ENCODE assay signal across 8 cellular contexts in the genomic region with DNA sequence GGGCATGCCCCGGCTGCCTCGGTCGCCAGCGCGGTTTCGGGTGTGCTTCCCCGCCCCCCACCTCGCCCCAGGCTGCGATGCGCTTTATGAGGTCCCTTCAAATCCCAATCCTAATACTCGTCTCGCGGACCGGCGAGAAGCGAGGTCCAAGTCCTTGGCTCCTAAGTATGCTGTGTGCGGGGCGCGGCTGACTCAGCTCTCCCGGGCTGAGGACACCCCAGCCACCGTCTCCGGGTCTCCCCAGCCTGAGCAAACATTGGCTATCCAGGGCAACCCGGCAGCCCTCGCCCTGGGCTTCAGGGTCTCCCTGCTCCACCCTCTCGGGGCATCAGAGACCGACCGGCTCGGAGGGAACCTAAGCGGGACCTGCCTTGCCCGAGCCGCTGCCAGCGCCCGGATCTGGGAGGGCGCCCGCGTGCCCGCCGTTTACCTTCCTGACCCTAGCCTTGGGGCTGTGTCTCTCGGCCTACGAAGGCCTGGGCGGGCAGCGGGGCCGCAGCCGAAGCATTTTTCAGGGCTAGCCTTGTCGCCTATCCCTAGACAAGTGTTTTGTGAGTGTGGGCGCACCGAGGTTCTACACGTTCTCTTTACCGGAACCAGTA. TPM values are rescaled to one million over a fixed set of nuclear protein-coding genes. Genes with fewer than 3 reads are reported as not detected.
A peak's percentile ranks its signal among the peaks of the same experiment; 100 is the strongest.
DNase-seq lines count a peak whose midpoint lies in the region; ATAC-seq and TF ChIP-seq lines count a peak whose summit lies in the region.

No MANE protein-coding gene starts in this region.

- WGBS in esophagus muscularis mucosa: no CpG with 5 or more reads among the region's 49 CpGs
- 0% methylated on average over 3 to 4 of the region's 49 CpGs for WGBS in thyroid gland, 2 donors

- H3K27ac ChIP-seq in CD8-positive, alpha-beta T cell (ENCODE audit: low read depth, low read length): peak overlapping the region; percentile 98
- peak overlapping the region in 3 of 4 donors; percentile 97 to 98 (median 98) for H3K27ac ChIP-seq in esophagus muscularis mucosa (replicated peaks in 1 of 4)
- peak overlapping the region; percentile 64 to 85 (median 85) for H3K27ac ChIP-seq in thyroid gland

- intact Hi-C loops in CD8-positive, alpha-beta T cell (cut with DNase I, micrococcal nuclease): loop anchor here (1.0 to 10.0 kb wide), 13 partner anchors 10 to 1347 kb away; a partner anchor contains a TSS
- intact Hi-C loops in esophagus muscularis mucosa (cut with DNase I): loop anchor here (2.0 to 5.0 kb wide), 3 partner anchors 86 to 106 kb away; no protein-coding TSS in a partner anchor
- intact Hi-C loops in thyroid gland (cut with DNase I): loop anchor here (10.0 kb wide), 1 partner anchor 103 kb away; no protein-coding TSS in a partner anchor

- TF ChIP-seq POLR2A in esophagus muscularis mucosa (IDR thresholded peaks at IDR 0.05; ENCODE audit: low read depth): no peak
- TF ChIP-seq POLR2A in thyroid gland (IDR thresholded peaks at IDR 0.05): no peak

- H3K36me3 ChIP-seq in CD8-positive, alpha-beta T cell (ENCODE audit: insufficient read depth, low read length): peaks cover 28% of the 10 kb centered on the region
- peaks cover 5 to 22% (median 13%) of the 10 kb centered on the region in 4 donors for H3K36me3 ChIP-seq in esophagus muscularis mucosa
- H3K36me3 ChIP-seq in mucosa of stomach (ENCODE audit: control insufficient read depth, insufficient read depth, low read length): peaks cover 5% of the 10 kb centered on the region
- no peaks in the 10 kb centered on the region for H3K36me3 ChIP-seq in thyroid gland

- TF ChIP-seq EP300 in esophagus muscularis mucosa (IDR thresholded peaks at IDR 0.05): no peak

- no peaks in the 10 kb centered on the region for H3K27me3 Mint-ChIP-seq in CD8-positive, alpha-beta T cell (ENCODE audit: low read depth)

- ATAC-seq in CD8-positive, alpha-beta T cell: peak; percentile 9
- ATAC-seq in GM21423 (IDR thresholded peaks at IDR 0.05; ENCODE audit: unreplicated experiment): peak; percentile 22

- DNase-seq in CD8-positive, alpha-beta T cell: peak in 6 of 7 experiments; percentile 24 to 78 (median 54)
- peak; percentile 47 for DNase-seq in NCI-H1694 treated with DMSO at 0.1 percent for 48 hours (lab: John Stamatoyannopoulos, UW)
- DNase-seq in activated CD8-positive, alpha-beta memory T cell treated with anti-CD3 and anti-CD28 coated beads, Interleukin-2, amount 50 U/mL, for 48 hours: peak; percentile 80
- peak; percentile 94 for DNase-seq in esophagus muscularis mucosa (ENCODE audit: extremely low spot score)
- DNase-seq in thyroid gland: peak; percentile 45 to 47
- DNase-seq in effector CD8-positive, alpha-beta T cell (lab: John Stamatoyannopoulos, UW): no peak

- CTCF ChIA-PET in CD8-positive, alpha-beta T cell (lab: Charles Lee): interaction anchor here (1.4 to 2.0 kb wide), 3 partner anchors 8 to 88 kb away, joined by 4 to 7 read pairs (median 7); no protein-coding TSS in a partner anchor

- no peaks in the 10 kb centered on the region for H3K9me3 ChIP-seq in CD8-positive, alpha-beta T cell (ENCODE audit: low read length)
- H3K9me3 ChIP-seq in esophagus muscularis mucosa (no peaks in the 10 kb centered on the region), mucosa of stomach (ENCODE audit: control insufficient read depth, low read length) (no peaks in the 10 kb centered on the region), thyroid gland (no peaks in the 10 kb centered on the region)

- H3K36me3 Mint-ChIP-seq in CD8-positive, alpha-beta T cell: peaks cover 53% of the 10 kb centered on the region

- no peaks in the 10 kb centered on the region for H3K27me3 ChIP-seq in CD8-positive, alpha-beta T cell (ENCODE audit: insufficient read depth, low read length)
- H3K27me3 ChIP-seq in esophagus muscularis mucosa: no peaks in the 10 kb centered on the region
- no peaks in the 10 kb centered on the region for H3K27me3 ChIP-seq in mucosa of stomach (ENCODE audit: control insufficient read depth, insufficient read depth, low read length)
- H3K27me3 ChIP-seq in thyroid gland: no peaks in the 10 kb centered on the region

- H3K4me3 ChIP-seq in CD8-positive, alpha-beta T cell (ENCODE audit: low read depth, low read length): peak overlapping the region; percentile 99
- H3K4me3 ChIP-seq in esophagus muscularis mucosa: peak overlapping the region; percentile 90 to 97 (median 94)
- H3K4me3 ChIP-seq in mucosa of stomach (ENCODE audit: low read length): peak overlapping the region; percentile 77
- H3K4me3 ChIP-seq in thyroid gland (replicated peaks in 1 of 3): peak overlapping the region; percentile 46 to 74 (median 68)

- H3K27ac Mint-ChIP-seq in CD8-positive, alpha-beta T cell: peak overlapping the region; percentile 94

- peaks cover 33% of the 10 kb centered on the region for H3K4me1 ChIP-seq in CD8-positive, alpha-beta T cell (ENCODE audit: insufficient read depth, low read length)
- H3K4me1 ChIP-seq in esophagus muscularis mucosa: peaks cover 37 to 59% (median 54%) of the 10 kb centered on the region in 4 donors
- H3K4me1 ChIP-seq in mucosa of stomach (ENCODE audit: control insufficient read depth, insufficient read depth, low read length): peaks cover 5% of the 10 kb centered on the region
- peaks cover 25 to 47% of the 10 kb centered on the region in 2 donors for H3K4me1 ChIP-seq in thyroid gland

- H3K4me3 Mint-ChIP-seq in CD8-positive, alpha-beta T cell: peak overlapping the region; percentile 94

- no peaks in the 10 kb centered on the region for H3K9me3 Mint-ChIP-seq in CD8-positive, alpha-beta T cell

- peaks cover 42% of the 10 kb centered on the region for H3K4me1 Mint-ChIP-seq in CD8-positive, alpha-beta T cell (ENCODE audit: low read depth)

- peak overlapping the region; percentile 91 for H3K9ac ChIP-seq in mucosa of stomach (ENCODE audit: low read length)

- TF ChIP-seq CTCF in CD8-positive, alpha-beta T cell (IDR thresholded peaks at IDR 0.05): no peak
- TF ChIP-seq CTCF in esophagus muscularis mucosa (IDR thresholded peaks at IDR 0.05) (no peak), thyroid gland (IDR thresholded peaks at IDR 0.05) (no peak)

- POLR2A ChIA-PET in CD8-positive, alpha-beta T cell (lab: Charles Lee): interaction anchor here (0.8 to 4.3 kb wide), 11 partner anchors 20 to 201 kb away, joined by 3 to 12 read pairs (median 6); no protein-coding TSS in a partner anchor

RNA-seq across cellular contexts. Expression of a gene that starts 1.2 kb away (rescaled TPM):
- total RNA-seq in CD8-positive, alpha-beta T cell: 100 to 1,000 TPM; 504 to 516 TPM
- total RNA-seq in esophagus muscularis mucosa (100 to 1,000 TPM in 2 of 4 donors, 10 to 100 TPM in 2; 71.1 to 156 (median 116) TPM), thyroid gland (10 to 100 TPM; 19.1 to 24.0 (median 22.2) TPM)
